In the genomic region with DNA sequence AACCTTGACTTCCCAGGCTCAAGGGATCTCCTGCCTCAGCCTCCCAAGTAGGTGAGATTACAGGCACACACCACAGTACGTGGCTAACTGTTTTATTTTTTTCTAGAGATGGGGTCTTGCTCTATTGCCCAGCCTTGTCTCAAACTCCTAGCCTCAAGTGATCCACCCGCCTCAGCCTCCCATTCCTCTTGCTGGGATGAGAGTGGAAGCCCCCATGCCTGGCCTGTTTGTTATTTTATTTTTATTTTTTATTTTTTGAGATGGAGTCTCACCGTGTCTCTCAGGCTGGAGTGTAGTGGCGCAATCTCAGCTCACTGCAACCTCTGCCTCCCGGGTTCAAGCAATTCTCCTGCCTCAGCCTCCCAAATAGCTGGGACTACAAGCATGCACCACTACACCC, we compare ENCODE assay signal across 10 cellular contexts. TPM values are rescaled to one million over a fixed set of nuclear protein-coding genes. Genes with fewer than 3 reads are reported as not detected.
"Had no signal": no experiment of that assay in that cellular context is flagged by ENCODE, and none has a peak within 500 bp of the region (broad histone marks: within the 10 kb centered on the region; RNA-seq: fewer than 3 reads in every experiment).

No MANE protein-coding gene starts in this region.

RNA-seq across cellular contexts. Expression of a gene that starts 20.6 kb away (rescaled TPM):
- total RNA-seq: OCI-LY7, PC-3, PC-9, Peyer's patch, Right ventricle myocardium inferior, Right ventricle myocardium superior, RPMI7951, SJSA1, SK-MEL-5 had no signal
- polyA plus RNA-seq: SK-N-SH had no signal
